ENCODE assay signal across 22 cellular contexts in genomic region chr3:180093535-180093934, GRCh38. TPM values are rescaled to one million over a fixed set of nuclear protein-coding genes. Genes with fewer than 3 reads are reported as not detected.
"Had no signal": no experiment of that assay in that cellular context is flagged by ENCODE, and none has a peak within 500 bp of the region (broad histone marks: within the 10 kb centered on the region; RNA-seq: fewer than 3 reads in every experiment).

No MANE protein-coding gene starts in this region.

- H3K4me1 ChIP-seq: Peyer's patch, SJSA1 had no signal

- H3K4me3 ChIP-seq: Peyer's patch, SJSA1 had no signal

- H3K27ac ChIP-seq: Peyer's patch, SJSA1 had no signal

- H3K36me3 ChIP-seq: Peyer's patch, SJSA1 had no signal

- H3K9me3 ChIP-seq: Peyer's patch, SJSA1, SK-N-SH had no signal

- H3K27me3 ChIP-seq: Peyer's patch, SJSA1 had no signal

- DNase-seq: activated CD4-positive, alpha-beta T cell treated with anti-CD3 and anti-CD28 coated beads, Interleukin-2, amount 10 ng/mL, durations not matched to agents 24 days and 14 days; activated CD4-positive, alpha-beta T cell treated with anti-CD3 and anti-CD28 coated beads, Interleukin-2, amount 50 U/mL, for 4 hours; activated CD8-positive, alpha-beta T cell treated with anti-CD3 and anti-CD28 coated beads for 36 hours; activated gamma-delta T cell; activated naive CD4-positive, alpha-beta T cell treated with Interleukin-2 at 50 U/mL for 16 hours; activated T-cell treated with anti-CD3 and anti-CD28 coated beads, Interleukin-2, amount 50 U/mL, for 24 hours; anterior cingulate cortex; central memory CD4-positive, alpha-beta T cell; NCI-H1092 treated with DMSO at 0.1 percent for 48 hours; NCI-H1417 treated with DMSO at 0.1 percent for 48 hours; NCI-H1694; NCI-H1930; NCI-H2171 treated with DMSO at 0.1 percent for 48 hours; NCI-H2227 treated with DMSO at 0.1 percent for 48 hours; NCI-H446; NCI-H524 treated with DMSO at 0.1 percent for 48 hours; Peyer's patch; RPMI8226; SHP77 treated with DMSO at 0.1 percent for 48 hours; SK-N-SH had no signal

- ATAC-seq: activated CD8-positive, alpha-beta T cell treated with anti-CD3 and anti-CD28 coated beads for 36 hours had no signal

RNA-seq across cellular contexts. Expression of gene PEX5L, which starts 56.8 kb away (rescaled TPM):
- total RNA-seq: activated CD8-positive, alpha-beta memory T cell treated with anti-CD3 and anti-CD28 coated beads for 36 hours; activated CD8-positive, alpha-beta T cell treated with anti-CD3 and anti-CD28 coated beads for 36 hours; Peyer's patch; SJSA1 had no signal
